21 cellular contexts compared by ENCODE assay signal in the genomic region with DNA sequence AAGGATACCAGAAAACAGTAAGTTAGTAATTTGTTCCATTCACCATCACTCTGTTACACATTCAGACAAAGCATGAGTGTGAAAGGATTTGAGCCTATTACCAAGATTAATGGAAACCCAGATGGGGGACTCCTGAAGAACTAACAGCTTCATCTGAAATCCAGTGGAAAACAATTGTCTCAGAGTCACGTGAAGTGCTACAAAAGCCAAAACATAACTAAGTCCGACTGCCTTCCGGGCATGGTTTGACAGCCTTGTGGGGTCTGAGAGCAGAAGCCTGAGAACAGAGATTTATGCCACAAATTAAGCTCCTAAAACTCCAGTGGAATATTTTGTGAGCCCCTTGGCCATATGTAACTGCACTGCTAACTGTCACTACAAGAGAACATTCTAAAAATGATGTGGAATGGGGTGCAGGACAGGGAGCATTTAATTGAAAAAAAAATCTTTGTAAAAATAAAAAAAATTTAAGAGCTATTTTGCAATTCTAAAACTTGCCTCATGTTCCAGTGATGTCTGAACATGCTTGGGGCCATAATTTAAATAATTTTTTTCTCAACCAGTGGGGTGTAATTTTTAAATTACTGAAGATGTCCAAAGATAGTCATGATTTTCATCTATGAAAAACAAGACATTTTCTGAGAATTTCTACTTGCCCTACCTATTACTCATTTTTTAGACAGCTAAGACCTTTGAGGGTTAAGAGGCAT.
DNase-seq lines count a peak whose midpoint lies in the region; ATAC-seq and TF ChIP-seq lines count a peak whose summit lies in the region.
"Had no signal": no experiment of that assay in that cellular context is flagged by ENCODE, and none has a peak within 500 bp of the region (broad histone marks: within the 10 kb centered on the region; RNA-seq: fewer than 3 reads in every experiment).

No MANE protein-coding gene starts in this region.

- peaks cover 48% of the 10 kb centered on the region for H3K4me1 ChIP-seq in PC-3 (ENCODE audit: insufficient read depth, low read length)
- H3K4me1 ChIP-seq: BLaER1 treated with 17β-estradiol and CSF1 and Interleukin-3, amounts not matched to agents 10 nM and 100 nM; left lung; prostate gland had no signal

- no peaks in the 10 kb centered on the region for H3K79me2 ChIP-seq in PC-3 (ENCODE audit: low read length)

- H4K20me1 ChIP-seq in PC-3 (ENCODE audit: low read length) = no peaks in the 10 kb centered on the region
- H4K20me1 ChIP-seq: BLaER1 treated with 17β-estradiol and CSF1 and Interleukin-3, amounts not matched to agents 10 nM and 100 nM had no signal

- CTCF ChIA-PET in PC-3 (lab: Charles Lee) = no interaction called here

- intact Hi-C loops in PC-3 (cut with micrococcal nuclease) = loop anchor here (1.0 to 2.0 kb wide), 8 partner anchors 36 to 557 kb away; no protein-coding TSS in a partner anchor
- intact Hi-C loops in cardiac septum (cut with DNase I) = no loop called here

- no peaks in the 10 kb centered on the region for H3K9me3 Mint-ChIP-seq in mesothelial cell of epicardium

- H3K4me3 ChIP-seq in PC-3 (ENCODE audit: low read length) (no peak overlapping the region), epithelial cell of esophagus (ENCODE audit: low read length) (no peak overlapping the region)
- H3K4me3 ChIP-seq: BLaER1 treated with 17β-estradiol and CSF1 and Interleukin-3, amounts not matched to agents 10 nM and 100 nM; left lung; prostate gland had no signal

- H3K36me3 ChIP-seq in PC-3 (ENCODE audit: low read depth, low read length) = no peaks in the 10 kb centered on the region
- H3K36me3 ChIP-seq: BLaER1 treated with 17β-estradiol and CSF1 and Interleukin-3, amounts not matched to agents 10 nM and 100 nM; left lung; prostate gland had no signal

- no peaks in the 10 kb centered on the region for H3K27me3 Mint-ChIP-seq in mesothelial cell of epicardium (ENCODE audit: low read depth)

- ATAC-seq in PC-3 (peak; percentile 10; the same call in 1 of the 2 replicates), HG03354 (IDR thresholded peaks at IDR 0.05; ENCODE audit: poor library complexity, severe bottlenecking, unreplicated experiment) (no peak), HG03571 (IDR thresholded peaks at IDR 0.05; ENCODE audit: unreplicated experiment) (no peak)
- ATAC-seq: HCT116, HepG2, left lung had no signal

- no peak overlapping the region for H2AFZ ChIP-seq in PC-3 (ENCODE audit: low read length)

- no peaks in the 10 kb centered on the region for H3K9me3 ChIP-seq in PC-3 (ENCODE audit: low read length)
- H3K9me3 ChIP-seq: BLaER1 treated with 17β-estradiol and CSF1 and Interleukin-3, amounts not matched to agents 10 nM and 100 nM; left lung; prostate gland had no signal

- H3F3A ChIP-seq in PC-3 (ENCODE audit: low read length, unreplicated experiment) = peaks cover 6% of the 10 kb centered on the region

- H3K27me3 ChIP-seq in PC-3 (ENCODE audit: low read length) = no peaks in the 10 kb centered on the region
- H3K27me3 ChIP-seq: BLaER1 treated with 17β-estradiol and CSF1 and Interleukin-3, amounts not matched to agents 10 nM and 100 nM; left lung had no signal

- peak overlapping the region; percentile 42 for H3K27ac Mint-ChIP-seq in mesothelial cell of epicardium

- peak overlapping the region; percentile 60 for H3K4me2 ChIP-seq in PC-3 (ENCODE audit: low read length)
- H3K4me2 ChIP-seq: BLaER1 treated with 17β-estradiol and CSF1 and Interleukin-3, amounts not matched to agents 10 nM and 100 nM had no signal

- H3K9me2 ChIP-seq in PC-3 (replicated peaks; ENCODE audit: low read length) = no peaks in the 10 kb centered on the region

- peaks cover 16% of the 10 kb centered on the region for H3K4me1 Mint-ChIP-seq in mesothelial cell of epicardium

- no peak overlapping the region for H3K4me3 Mint-ChIP-seq in mesothelial cell of epicardium

- BruUV-seq in PC-3 (replicated peaks; lab: Mats Ljungman, UMichigan) = no TSS peak

- peak overlapping the region; percentile 83 for H3K9ac ChIP-seq in PC-3 (ENCODE audit: low read length)
- H3K9ac ChIP-seq: BLaER1 treated with 17β-estradiol and CSF1 and Interleukin-3, amounts not matched to agents 10 nM and 100 nM had no signal

- DNase-seq in PC-3 = no peak
- DNase-seq in epithelial cell of esophagus (ENCODE audit: low read depth) = peak; percentile 60
- no peak for DNase-seq in mesothelial cell of epicardium (ENCODE audit: low spot score in 2 of 2, unreplicated experiment in 2 of 2)
- no peak for DNase-seq in inferior parietal cortex (ENCODE audit: extremely low spot score)
- no peak for DNase-seq in cardiac septum (ENCODE audit: low spot score)
- DNase-seq: activated CD4-positive, alpha-beta T cell treated with anti-CD3 and anti-CD28 coated beads, Interleukin-2, amount 50 U/mL, for 48 hours; central memory CD4-positive, alpha-beta T cell; erythroblast; left lung; NCI-H1436 treated with DMSO at 0.1 percent for 48 hours; NCI-H2171; NCI-H748 treated with DMSO at 0.1 percent for 48 hours; stimulated activated CD4-positive, alpha-beta T cell treated with anti-CD3 and anti-CD28 coated beads, Interleukin-4, amount 100 ng/mL, for 24 hours; T-helper 2 cell had no signal

- POLR2A ChIA-PET in PC-3 (lab: Charles Lee; ENCODE audit: unreplicated experiment) = interaction anchor here (0.6 kb wide), 1 partner anchor 41 kb away, joined by 5 read pairs; no protein-coding TSS in a partner anchor

- no peaks in the 10 kb centered on the region for H3K36me3 Mint-ChIP-seq in mesothelial cell of epicardium

- TF ChIP-seq CTCF in 22Rv1 (IDR thresholded peaks at IDR 0.05) (no peak), PC-3 (conservative IDR thresholded peaks at IDR 0.05; ENCODE audit: low read depth, low read length) (no peak), epithelial cell of esophagus (IDR thresholded peaks at IDR 0.05; ENCODE audit: insufficient read depth, low read depth, low read length, missing control alignments) (no peak), mesothelial cell of epicardium (IDR thresholded peaks at IDR 0.05; ENCODE audit: unreplicated experiment) (no peak)

- H3K27ac ChIP-seq in 22Rv1 = peak overlapping the region; percentile 82
- peak overlapping the region; percentile 99 for H3K27ac ChIP-seq in PC-3 (ENCODE audit: low read length)
- H3K27ac ChIP-seq: BLaER1 treated with 17β-estradiol and CSF1 and Interleukin-3, amounts not matched to agents 10 nM and 100 nM; left lung; prostate gland had no signal
